In genomic region chr1:83631836-83632235, GRCh38 we compare ENCODE assay signal across 24 cellular contexts.
DNase-seq lines count a peak whose midpoint lies in the region; ATAC-seq, FAIRE-seq and TF ChIP-seq lines count a peak whose summit lies in the region.
"Had no signal": no experiment of that assay in that cellular context is flagged by ENCODE, and none has a peak within 500 bp of the region (broad histone marks: within the 10 kb centered on the region; RNA-seq: fewer than 3 reads in every experiment).

No MANE protein-coding gene starts in this region.

- H2AK5ac ChIP-seq in trophoblast cell (ENCODE audit: low read length) = no peak overlapping the region

- H4K8ac ChIP-seq in trophoblast cell (ENCODE audit: low read depth, low read length) = no peak overlapping the region

- H3K14ac ChIP-seq in trophoblast cell (ENCODE audit: low read length) = no peak overlapping the region

- no peak overlapping the region for H3K18ac ChIP-seq in trophoblast cell (ENCODE audit: low read length)

- no peak overlapping the region for H2BK120ac ChIP-seq in trophoblast cell (ENCODE audit: insufficient read depth, low read length, poor library complexity)

- no peaks in the 10 kb centered on the region for H3K9me3 ChIP-seq in trophoblast cell (ENCODE audit: insufficient read depth, low read depth, low read length)
- H3K9me3 ChIP-seq: BE2C, BLaER1 had no signal

- H3K4ac ChIP-seq in trophoblast cell (ENCODE audit: low read depth, low read length) = no peak overlapping the region

- H3K4me3 ChIP-seq in epithelial cell of esophagus (ENCODE audit: low read length) = no peak overlapping the region
- no peak overlapping the region for H3K4me3 ChIP-seq in trophoblast cell (ENCODE audit: low read depth, low read length)
- H3K4me3 ChIP-seq: BLaER1, GM12878 had no signal

- WGBS in trophoblast cell (ENCODE audit: extremely low coverage, insufficient coverage, insufficient read length) = no CpG with 5 or more reads among the region's 5 CpGs

- H3K4me1 ChIP-seq in trophoblast cell (ENCODE audit: control insufficient read depth in 1 of 2, insufficient read depth in 2 of 2, low read length in 2 of 2) = peaks cover 5 to 11% of the 10 kb centered on the region in 2 experiments
- H3K4me1 ChIP-seq: BE2C, BLaER1 had no signal

- H3K79me1 ChIP-seq in trophoblast cell (ENCODE audit: low read length) = no peaks in the 10 kb centered on the region

- H3K27me3 ChIP-seq in trophoblast cell (ENCODE audit: insufficient read depth, low read length) = no peaks in the 10 kb centered on the region
- H3K27me3 ChIP-seq: BE2C, BLaER1 had no signal

- H3K79me2 ChIP-seq in trophoblast cell (ENCODE audit: control insufficient read depth, insufficient read depth, low read length, poor library complexity) = no peaks in the 10 kb centered on the region

- no peak overlapping the region for H2AFZ ChIP-seq in trophoblast cell (ENCODE audit: insufficient read depth, low read length, poor library complexity)

- DNase-seq in epithelial cell of esophagus (ENCODE audit: low read depth) (peak; percentile 27), kidney glomerular epithelial cell (lab: John Stamatoyannopoulos, UW) (peak; percentile 3), trophoblast cell (peak; percentile 62 to 78), GM12891 (ENCODE audit: insufficient read length, low spot score) (no peak)
- DNase-seq: 8988T; ACHN; BE2C; C1 segment of cervical spinal cord; CD4-positive, alpha-beta memory T cell; CD4-positive, CD25-positive, alpha-beta regulatory T cell; CD8-positive, alpha-beta memory T cell; COR-L47; DMS 273 treated with DMSO at 0.1 percent for 48 hours; DMS153; DMS53; DMS79; DND-41; EL; GDM1 had no signal

- H3K27ac ChIP-seq in trophoblast cell (ENCODE audit: low read depth, low read length) = no peak overlapping the region
- H3K27ac ChIP-seq: BLaER1 had no signal

- no peak overlapping the region for H2BK12ac ChIP-seq in trophoblast cell (ENCODE audit: low read length)

- no peak for FAIRE-seq in GM12891 (lab: Jason Lieb, UNC)
- FAIRE-seq: A204.1, GM12878 had no signal

- TF ChIP-seq POLR2A in GM12891 (IDR thresholded peaks at IDR 0.05; ENCODE audit: low read depth, low read length) = no peak

- H3K4me2 ChIP-seq in trophoblast cell (ENCODE audit: low read length) = no peak overlapping the region
- H3K4me2 ChIP-seq: BLaER1 had no signal

- H3K36me3 ChIP-seq in trophoblast cell (ENCODE audit: control insufficient read depth in 1 of 2, insufficient read depth in 2 of 2, low read length in 2 of 2) = no peaks in the 10 kb centered on the region
- H3K36me3 ChIP-seq: BE2C, BLaER1 had no signal

- H2BK5ac ChIP-seq in trophoblast cell (ENCODE audit: low read depth, low read length, poor library complexity) = no peak overlapping the region

- no peak overlapping the region for H4K12ac ChIP-seq in trophoblast cell (ENCODE audit: low read depth, low read length)

- no peak for ATAC-seq in GM21619 (IDR thresholded peaks at IDR 0.05; ENCODE audit: unreplicated experiment)
- ATAC-seq in HG02678 (IDR thresholded peaks at IDR 0.05; ENCODE audit: unreplicated experiment) = no peak
- ATAC-seq: GM12878 had no signal

- no peak for TF ChIP-seq CTCF in epithelial cell of esophagus (IDR thresholded peaks at IDR 0.05; ENCODE audit: insufficient read depth, low read depth, low read length, missing control alignments)

- H4K91ac ChIP-seq in trophoblast cell (ENCODE audit: low read depth, low read length) = no peak overlapping the region

- H3K9ac ChIP-seq in trophoblast cell (ENCODE audit: low read length) = no peak overlapping the region
- H3K9ac ChIP-seq: BLaER1 had no signal

- H3K23ac ChIP-seq in trophoblast cell (ENCODE audit: low read length) = no peak overlapping the region

TF ChIP-seq in GM12891, 5 proteins besides CTCF, POLR2A, EP300 and RAD21:
- no peak for TF ChIP-seq SPI1 (IDR thresholded peaks at IDR 0.05; ENCODE audit: low read depth, low read length)
